8 cellular contexts compared by ENCODE assay signal in genomic region chr1:17119744-17120482, GRCh38. TPM values are rescaled to one million over a fixed set of nuclear protein-coding genes. Genes with fewer than 3 reads are reported as not detected.
DNase-seq lines count a peak whose midpoint lies in the region; TF ChIP-seq lines count a peak whose summit lies in the region.

No MANE protein-coding gene starts in this region.

- TF ChIP-seq CTCF in HL-60 (IDR thresholded peaks at IDR 0.05; ENCODE audit: insufficient read depth, low read length) (no peak), neural progenitor cell (IDR thresholded peaks at IDR 0.05) (no peak)

- H3K9me3 ChIP-seq in neural progenitor cell (ENCODE audit: low read depth) = no peaks in the 10 kb centered on the region

- H3K4me1 Mint-ChIP-seq in neural progenitor cell = peaks cover 25% of the 10 kb centered on the region

- H3K4me2 ChIP-seq in neural progenitor cell = peak overlapping the region; percentile 75

- no peak overlapping the region for H3K9ac ChIP-seq in neural progenitor cell

- H3K4me3 ChIP-seq in HL-60 (replicated peaks; ENCODE audit: insufficient read depth, low read length) (peak overlapping the region; percentile 64), neural progenitor cell (peak overlapping the region; percentile 55)

- no peaks in the 10 kb centered on the region for H4K20me1 ChIP-seq in neural progenitor cell (ENCODE audit: low read depth)

- H2AFZ ChIP-seq in neural progenitor cell (replicated peaks) = peak overlapping the region; percentile 63

- H3K27ac ChIP-seq in HL-60 (replicated peaks) (peak overlapping the region; percentile 57), caudate nucleus (ENCODE audit: low read depth, low read length) (peak overlapping the region; percentile 84), neural progenitor cell (no peak overlapping the region)

- no peaks in the 10 kb centered on the region for H3F3A ChIP-seq in neural progenitor cell (ENCODE audit: low read depth)

- H3K9me3 Mint-ChIP-seq in neural progenitor cell = no peaks in the 10 kb centered on the region

- no peaks in the 10 kb centered on the region for H3K36me3 Mint-ChIP-seq in neural progenitor cell

- no peaks in the 10 kb centered on the region for H3K36me3 ChIP-seq in neural progenitor cell

- H3K27me3 ChIP-seq in HL-60 (ENCODE audit: insufficient read depth, poor library complexity, severe bottlenecking) = no peaks in the 10 kb centered on the region
- peaks cover 49% of the 10 kb centered on the region for H3K27me3 ChIP-seq in neural progenitor cell

- no peaks in the 10 kb centered on the region for H3K79me2 ChIP-seq in neural progenitor cell (ENCODE audit: low read depth)

- H3K4me1 ChIP-seq in neural progenitor cell = peaks cover 20% of the 10 kb centered on the region

- peak overlapping the region; percentile 79 for H3K4me3 Mint-ChIP-seq in neural progenitor cell

- no peak overlapping the region for H3K27ac Mint-ChIP-seq in neural progenitor cell

- peaks cover 46% of the 10 kb centered on the region for H3K27me3 Mint-ChIP-seq in neural progenitor cell (ENCODE audit: insufficient read depth, low read depth)

- DNase-seq in Daoy (ENCODE audit: low read depth) (peak; percentile 32), HL-60 (ENCODE audit: low read depth in 1 of 2, low spot score in 1 of 2) (peak; percentile 57 to 84), caudate nucleus (lab: John Stamatoyannopoulos, UW) (peak in 4 of 61 donors; percentile 28 to 69 (median 46)), neural progenitor cell (ENCODE audit: low spot score) (peak; percentile 39), cerebellum (ENCODE audit: low spot score) (no peak), DMS 273 treated with DMSO at 0.1 percent for 48 hours (lab: John Stamatoyannopoulos, UW) (no peak), NCI-H774 (lab: John Stamatoyannopoulos, UW) (no peak)
- no peak for DNase-seq in activated effector memory CD4-positive, alpha-beta T cell treated with Interleukin-2 at 50 U/mL for 16 hours

RNA-seq across cellular contexts. Expression of gene PADI2, which starts 0.7 kb away (rescaled TPM):
- total RNA-seq in Daoy (2014; rRNA removed; shearing (Covaris generic)) = 0.34 and 0.89 TPM in 2 replicates
- total RNA-seq in neural progenitor cell (ENCODE audit: low replicate concordance) = 0.77 and 1.4 TPM in 2 replicates
- total RNA-seq in cerebellum = 2.1 TPM

Comparison
In these comparisons a context has a peak if more than half of its experiments do, and no peak if none do; other contexts are left out.
1. DNase-seq: peak in Daoy (single experiment), HL-60 (2 of 2) and neural progenitor cell (single experiment); none in activated effector memory CD4-positive, alpha-beta T cell treated with Interleukin-2 at 50 U/mL for 16 hours (single experiment), cerebellum (single experiment), DMS 273 treated with DMSO at 0.1 percent for 48 hours (single experiment) and NCI-H774 (single experiment).